ENCODE assay signal across 8 cellular contexts in genomic region chr14:72925815-72926291, GRCh38. TPM values are rescaled to one million over a fixed set of nuclear protein-coding genes. Genes with fewer than 3 reads are reported as not detected.
A peak's percentile ranks its signal among the peaks of the same experiment; 100 is the strongest.
DNase-seq lines count a peak whose midpoint lies in the region; ATAC-seq lines count a peak whose summit lies in the region.

No MANE protein-coding gene starts in this region.

- H3K36me3 ChIP-seq in muscle layer of duodenum (ENCODE audit: control insufficient read depth in 1 of 2, insufficient read depth in 2 of 2, low read length in 2 of 2) = no peaks in the 10 kb centered on the region

- H3K4me3 Mint-ChIP-seq in activated naive CD4-positive, alpha-beta T cell treated with anti-CD3 and anti-CD28 coated beads, Interleukin-2, amount 50 U/mL, for 24 hours = peak overlapping the region; percentile 92
- peak overlapping the region; percentile 91 for H3K4me3 Mint-ChIP-seq in central memory CD8-positive, alpha-beta T cell

- no peaks in the 10 kb centered on the region for H3K9me3 ChIP-seq in muscle layer of duodenum (ENCODE audit: control insufficient read depth in 1 of 2, low read length in 2 of 2)

- no peak for DNase-seq in activated naive CD4-positive, alpha-beta T cell (lab: John Stamatoyannopoulos, UW)
- no peak for DNase-seq in central memory CD8-positive, alpha-beta T cell (ENCODE audit: low spot score in 2 of 2)
- no peak for DNase-seq in GM19240 (ENCODE audit: insufficient read length, low spot score)
- DNase-seq in G401 (ENCODE audit: low spot score) = no peak

- H3K27ac ChIP-seq in muscle layer of duodenum (ENCODE audit: low read length) = no peak overlapping the region

- H3K9me3 Mint-ChIP-seq in activated naive CD4-positive, alpha-beta T cell treated with anti-CD3 and anti-CD28 coated beads, Interleukin-2, amount 50 U/mL, for 24 hours = no peaks in the 10 kb centered on the region
- H3K9me3 Mint-ChIP-seq in central memory CD8-positive, alpha-beta T cell = no peaks in the 10 kb centered on the region

- in situ Hi-C loops in G401 (cut with HindIII; ENCODE audit: low sequenced_read_pairs) = no loop called here

- peaks cover 2% of the 10 kb centered on the region for H3K36me3 Mint-ChIP-seq in activated naive CD4-positive, alpha-beta T cell treated with anti-CD3 and anti-CD28 coated beads, Interleukin-2, amount 50 U/mL, for 24 hours
- peaks cover 4% of the 10 kb centered on the region for H3K36me3 Mint-ChIP-seq in central memory CD8-positive, alpha-beta T cell (ENCODE audit: insufficient read depth)

- ATAC-seq in HG03520 (IDR thresholded peaks at IDR 0.05; ENCODE audit: unreplicated experiment) = peak; percentile 7
- ATAC-seq in central memory CD8-positive, alpha-beta T cell (replicated peaks; ENCODE audit: extremely low read depth, poor library complexity, severe bottlenecking) = no peak
- no peak for ATAC-seq in GM21360 (IDR thresholded peaks at IDR 0.05; ENCODE audit: unreplicated experiment)

- peaks cover 11% of the 10 kb centered on the region for H3K4me1 Mint-ChIP-seq in activated naive CD4-positive, alpha-beta T cell treated with anti-CD3 and anti-CD28 coated beads, Interleukin-2, amount 50 U/mL, for 24 hours
- H3K4me1 Mint-ChIP-seq in central memory CD8-positive, alpha-beta T cell = peaks cover 17% of the 10 kb centered on the region

- no peaks in the 10 kb centered on the region for H3K27me3 Mint-ChIP-seq in activated naive CD4-positive, alpha-beta T cell treated with anti-CD3 and anti-CD28 coated beads, Interleukin-2, amount 50 U/mL, for 24 hours
- peaks cover under 1% of the 10 kb centered on the region for H3K27me3 Mint-ChIP-seq in central memory CD8-positive, alpha-beta T cell

- H3K4me1 ChIP-seq in muscle layer of duodenum (ENCODE audit: control insufficient read depth in 1 of 2, insufficient read depth in 2 of 2, low read length in 2 of 2) = peaks cover 0 to 5% of the 10 kb centered on the region in 2 donors

- H3K27me3 ChIP-seq in muscle layer of duodenum (ENCODE audit: low read depth, low read length) = no peaks in the 10 kb centered on the region

- peak overlapping the region; percentile 87 for H3K27ac Mint-ChIP-seq in activated naive CD4-positive, alpha-beta T cell treated with anti-CD3 and anti-CD28 coated beads, Interleukin-2, amount 50 U/mL, for 24 hours
- H3K27ac Mint-ChIP-seq in central memory CD8-positive, alpha-beta T cell (ENCODE audit: low read depth) = peak overlapping the region; percentile 87

- peak overlapping the region; percentile 79 to 95 for H3K4me3 ChIP-seq in muscle layer of duodenum (ENCODE audit: low read depth in 1 of 2, low read length in 2 of 2)

RNA-seq across cellular contexts. Expression of gene DCAF4, which starts 0.4 kb away (rescaled TPM):
- total RNA-seq in G401 (2014; rRNA removed; shearing (Covaris generic)) = 17.0 and 24.8 TPM in 2 replicates

RNA-seq across cellular contexts. Expression of gene DPF3, which starts 32.0 kb away (rescaled TPM):
- not detected in 2 replicates for total RNA-seq in G401 (2014; rRNA removed; shearing (Covaris generic))
